Comparison of ENCODE assay signal across 1 cellular context in the genomic region with DNA sequence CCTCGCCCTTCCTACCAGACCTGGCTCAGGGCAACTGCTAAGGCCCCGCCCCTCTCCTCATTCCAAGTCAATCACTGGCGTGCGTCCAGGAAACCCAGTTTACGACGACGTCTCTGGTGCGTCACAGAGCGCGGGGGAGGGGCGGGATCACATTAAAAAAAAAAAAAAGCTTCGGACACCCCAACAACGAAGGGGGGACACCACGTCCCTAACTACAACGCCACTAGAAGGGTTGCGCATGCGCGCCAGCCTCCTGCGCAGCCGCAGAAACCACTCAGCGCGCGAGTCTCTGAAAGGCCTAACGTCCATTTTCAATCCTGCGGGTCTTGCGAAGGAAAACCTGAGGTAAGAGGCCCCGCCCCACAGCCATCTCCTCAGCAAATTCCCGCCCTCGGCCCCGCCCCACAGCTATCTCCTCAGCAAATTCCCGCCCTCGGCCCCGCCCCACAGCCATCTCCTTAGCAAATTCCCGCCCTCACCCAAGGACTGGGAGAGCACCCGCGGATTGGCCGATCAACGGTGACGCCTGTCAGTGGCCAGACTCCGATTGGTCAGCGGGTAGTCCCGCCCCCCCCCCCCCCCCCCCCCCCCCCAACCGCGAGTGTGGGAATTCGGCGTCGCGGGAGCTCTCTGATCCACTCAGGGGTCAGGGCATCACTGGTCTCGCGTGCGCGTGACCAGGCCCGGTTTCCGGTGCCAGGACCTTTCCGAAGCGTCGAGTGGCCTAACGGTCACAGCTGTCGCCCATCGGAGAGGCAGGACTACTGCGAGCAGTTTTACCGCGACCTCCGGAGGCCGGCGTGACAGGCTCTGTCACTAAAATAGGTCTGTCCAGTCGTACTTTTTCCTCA.
TF ChIP-seq lines count a peak whose summit lies in the region.

A gene with protein sequence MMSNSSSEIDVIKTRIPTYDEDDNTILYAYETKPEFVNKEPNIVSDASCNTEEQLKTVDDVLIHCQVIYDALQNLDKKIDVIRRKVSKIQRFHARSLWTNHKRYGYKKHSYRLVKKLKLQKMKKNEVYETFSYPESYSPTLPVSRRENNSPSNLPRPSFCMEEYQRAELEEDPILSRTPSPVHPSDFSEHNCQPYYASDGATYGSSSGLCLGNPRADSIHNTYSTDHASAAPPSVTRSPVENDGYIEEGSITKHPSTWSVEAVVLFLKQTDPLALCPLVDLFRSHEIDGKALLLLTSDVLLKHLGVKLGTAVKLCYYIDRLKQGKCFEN (plus strand): TSS at position 638 of the 851 bp plus-strand sequence. CDS start 6,694 bp downstream, outside the sequence.

TF ChIP-seq in HepG2, 621 proteins besides CTCF, POLR2A, EP300 and RAD21 (continued from another document and continues in another):
- TF ChIP-seq, protein P1, sequence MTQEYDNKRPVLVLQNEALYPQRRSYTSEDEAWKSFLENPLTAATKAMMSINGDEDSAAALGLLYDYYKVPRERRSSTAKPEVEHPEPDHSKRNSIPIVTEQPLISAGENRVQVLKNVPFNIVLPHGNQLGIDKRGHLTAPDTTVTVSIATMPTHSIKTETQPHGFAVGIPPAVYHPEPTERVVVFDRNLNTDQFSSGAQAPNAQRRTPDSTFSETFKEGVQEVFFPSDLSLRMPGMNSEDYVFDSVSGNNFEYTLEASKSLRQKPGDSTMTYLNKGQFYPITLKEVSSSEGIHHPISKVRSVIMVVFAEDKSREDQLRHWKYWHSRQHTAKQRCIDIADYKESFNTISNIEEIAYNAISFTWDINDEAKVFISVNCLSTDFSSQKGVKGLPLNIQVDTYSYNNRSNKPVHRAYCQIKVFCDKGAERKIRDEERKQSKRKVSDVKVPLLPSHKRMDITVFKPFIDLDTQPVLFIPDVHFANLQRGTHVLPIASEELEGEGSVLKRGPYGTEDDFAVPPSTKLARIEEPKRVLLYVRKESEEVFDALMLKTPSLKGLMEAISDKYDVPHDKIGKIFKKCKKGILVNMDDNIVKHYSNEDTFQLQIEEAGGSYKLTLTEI (CRISPR knock-in tag; conservative IDR thresholded peaks at IDR 0.05): no peak
- TF ChIP-seq ZSCAN21 (CRISPR knock-in tag; IDR thresholded peaks at IDR 0.05; ENCODE audit: borderline replicate concordance) (no peak), SP2 (CRISPR knock-in tag; IDR thresholded peaks at IDR 0.05) (peak; percentile 55; the same call in 1 of the 2 replicates), ZNF10 (CRISPR knock-in tag; IDR thresholded peaks at IDR 0.05; ENCODE audit: borderline replicate concordance, low read depth) (no peak), SAP130 (CRISPR knock-in tag; IDR thresholded peaks at IDR 0.05; ENCODE audit: low read depth) (peak; percentile 46; the same call in 1 of the 2 replicates), BRCA1 (CRISPR knock-in tag; IDR thresholded peaks at IDR 0.05) (no peak), HDAC6 (IDR thresholded peaks at IDR 0.05; ENCODE audit: low read depth, low read length) (no peak), ATRX (CRISPR knock-in tag; IDR thresholded peaks at IDR 0.05; ENCODE audit: borderline replicate concordance) (no peak), MYC (CRISPR knock-in tag; IDR thresholded peaks at IDR 0.05; ENCODE audit: borderline replicate concordance) (no peak), ZNF547 (CRISPR knock-in tag; IDR thresholded peaks at IDR 0.05) (no peak), ZNF644 (CRISPR knock-in tag; IDR thresholded peaks at IDR 0.05; ENCODE audit: low read depth) (no peak), ELF4 (CRISPR knock-in tag; IDR thresholded peaks at IDR 0.05; ENCODE audit: borderline replicate concordance) (no peak), MAFF (IDR thresholded peaks at IDR 0.05; ENCODE audit: low read depth, low read length) (no peak), NR2F2 (IDR thresholded peaks at IDR 0.05; ENCODE audit: borderline replicate concordance, low read depth) (no peak), KDM3A (CRISPR knock-in tag; IDR thresholded peaks at IDR 0.05; ENCODE audit: low read depth) (no peak), ZNF772 (CRISPR knock-in tag; IDR thresholded peaks at IDR 0.05) (no peak), GTF3A (CRISPR knock-in tag; conservative IDR thresholded peaks at IDR 0.05) (no peak), CENPX (CRISPR knock-in tag; IDR thresholded peaks at IDR 0.05) (no peak), ZNF331 (CRISPR knock-in tag; IDR thresholded peaks at IDR 0.05) (no peak), HNRNPH1 (optimal IDR thresholded peaks at IDR 0.05; ENCODE audit: low read depth, low read length) (no peak), GABPB1 (CRISPR knock-in tag; IDR thresholded peaks at IDR 0.05) (peak; percentile 54), YY1 (IDR thresholded peaks at IDR 0.05; ENCODE audit: insufficient read depth, insufficient replicate concordance, low read depth, low read length) (peak; percentile 63), SP1 (IDR thresholded peaks at IDR 0.05) (no peak), SP1 (CRISPR knock-in tag; IDR thresholded peaks at IDR 0.05) (no peak), CBX5 (CRISPR knock-in tag; IDR thresholded peaks at IDR 0.05; ENCODE audit: borderline replicate concordance) (no peak), PHF8 (CRISPR knock-in tag; IDR thresholded peaks at IDR 0.05) (0 out of 2 replicates have a peak, but pooled peaks have one; percentile 38), SALL1 (CRISPR knock-in tag; IDR thresholded peaks at IDR 0.05) (peak; percentile 42; the same call in 1 of the 2 replicates)
- TF ChIP-seq, protein P2, sequence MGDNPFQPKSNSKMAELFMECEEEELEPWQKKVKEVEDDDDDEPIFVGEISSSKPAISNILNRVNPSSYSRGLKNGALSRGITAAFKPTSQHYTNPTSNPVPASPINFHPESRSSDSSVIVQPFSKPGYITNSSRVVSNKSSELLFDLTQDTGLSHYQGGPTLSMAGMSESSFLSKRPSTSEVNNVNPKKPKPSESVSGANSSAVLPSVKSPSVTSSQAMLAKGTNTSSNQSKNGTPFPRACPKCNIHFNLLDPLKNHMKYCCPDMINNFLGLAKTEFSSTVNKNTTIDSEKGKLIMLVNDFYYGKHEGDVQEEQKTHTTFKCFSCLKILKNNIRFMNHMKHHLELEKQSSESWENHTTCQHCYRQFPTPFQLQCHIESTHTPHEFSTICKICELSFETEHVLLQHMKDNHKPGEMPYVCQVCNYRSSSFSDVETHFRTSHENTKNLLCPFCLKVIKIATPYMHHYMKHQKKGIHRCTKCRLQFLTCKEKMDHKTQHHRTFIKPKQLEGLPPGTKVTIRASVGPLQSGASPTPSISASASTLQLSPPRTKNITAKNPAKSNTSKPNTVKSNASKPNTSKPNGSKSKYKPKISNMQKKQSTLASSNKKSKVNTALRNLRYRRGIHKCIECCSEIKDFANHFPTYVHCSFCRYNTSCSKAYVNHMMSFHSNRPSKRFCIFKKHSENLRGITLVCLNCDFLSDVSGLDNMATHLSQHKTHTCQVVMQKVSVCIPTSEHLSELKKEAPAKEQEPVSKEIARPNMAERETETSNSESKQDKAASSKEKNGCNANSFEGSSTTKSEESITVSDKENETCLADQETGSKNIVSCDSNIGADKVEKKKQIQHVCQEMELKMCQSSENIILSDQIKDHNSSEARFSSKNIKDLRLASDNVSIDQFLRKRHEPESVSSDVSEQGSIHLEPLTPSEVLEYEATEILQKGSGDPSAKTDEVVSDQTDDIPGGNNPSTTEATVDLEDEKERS (CRISPR knock-in tag; IDR thresholded peaks at IDR 0.05): no peak
- TF ChIP-seq, protein P3, sequence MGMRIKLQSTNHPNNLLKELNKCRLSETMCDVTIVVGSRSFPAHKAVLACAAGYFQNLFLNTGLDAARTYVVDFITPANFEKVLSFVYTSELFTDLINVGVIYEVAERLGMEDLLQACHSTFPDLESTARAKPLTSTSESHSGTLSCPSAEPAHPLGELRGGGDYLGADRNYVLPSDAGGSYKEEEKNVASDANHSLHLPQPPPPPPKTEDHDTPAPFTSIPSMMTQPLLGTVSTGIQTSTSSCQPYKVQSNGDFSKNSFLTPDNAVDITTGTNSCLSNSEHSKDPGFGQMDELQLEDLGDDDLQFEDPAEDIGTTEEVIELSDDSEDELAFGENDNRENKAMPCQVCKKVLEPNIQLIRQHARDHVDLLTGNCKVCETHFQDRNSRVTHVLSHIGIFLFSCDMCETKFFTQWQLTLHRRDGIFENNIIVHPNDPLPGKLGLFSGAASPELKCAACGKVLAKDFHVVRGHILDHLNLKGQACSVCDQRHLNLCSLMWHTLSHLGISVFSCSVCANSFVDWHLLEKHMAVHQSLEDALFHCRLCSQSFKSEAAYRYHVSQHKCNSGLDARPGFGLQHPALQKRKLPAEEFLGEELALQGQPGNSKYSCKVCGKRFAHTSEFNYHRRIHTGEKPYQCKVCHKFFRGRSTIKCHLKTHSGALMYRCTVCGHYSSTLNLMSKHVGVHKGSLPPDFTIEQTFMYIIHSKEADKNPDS (CRISPR knock-in tag; IDR thresholded peaks at IDR 0.05): no peak
- TF ChIP-seq, protein P4, sequence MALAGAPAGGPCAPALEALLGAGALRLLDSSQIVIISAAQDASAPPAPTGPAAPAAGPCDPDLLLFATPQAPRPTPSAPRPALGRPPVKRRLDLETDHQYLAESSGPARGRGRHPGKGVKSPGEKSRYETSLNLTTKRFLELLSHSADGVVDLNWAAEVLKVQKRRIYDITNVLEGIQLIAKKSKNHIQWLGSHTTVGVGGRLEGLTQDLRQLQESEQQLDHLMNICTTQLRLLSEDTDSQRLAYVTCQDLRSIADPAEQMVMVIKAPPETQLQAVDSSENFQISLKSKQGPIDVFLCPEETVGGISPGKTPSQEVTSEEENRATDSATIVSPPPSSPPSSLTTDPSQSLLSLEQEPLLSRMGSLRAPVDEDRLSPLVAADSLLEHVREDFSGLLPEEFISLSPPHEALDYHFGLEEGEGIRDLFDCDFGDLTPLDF (CRISPR knock-in tag; IDR thresholded peaks at IDR 0.05): no peak
- TF ChIP-seq, protein P5, sequence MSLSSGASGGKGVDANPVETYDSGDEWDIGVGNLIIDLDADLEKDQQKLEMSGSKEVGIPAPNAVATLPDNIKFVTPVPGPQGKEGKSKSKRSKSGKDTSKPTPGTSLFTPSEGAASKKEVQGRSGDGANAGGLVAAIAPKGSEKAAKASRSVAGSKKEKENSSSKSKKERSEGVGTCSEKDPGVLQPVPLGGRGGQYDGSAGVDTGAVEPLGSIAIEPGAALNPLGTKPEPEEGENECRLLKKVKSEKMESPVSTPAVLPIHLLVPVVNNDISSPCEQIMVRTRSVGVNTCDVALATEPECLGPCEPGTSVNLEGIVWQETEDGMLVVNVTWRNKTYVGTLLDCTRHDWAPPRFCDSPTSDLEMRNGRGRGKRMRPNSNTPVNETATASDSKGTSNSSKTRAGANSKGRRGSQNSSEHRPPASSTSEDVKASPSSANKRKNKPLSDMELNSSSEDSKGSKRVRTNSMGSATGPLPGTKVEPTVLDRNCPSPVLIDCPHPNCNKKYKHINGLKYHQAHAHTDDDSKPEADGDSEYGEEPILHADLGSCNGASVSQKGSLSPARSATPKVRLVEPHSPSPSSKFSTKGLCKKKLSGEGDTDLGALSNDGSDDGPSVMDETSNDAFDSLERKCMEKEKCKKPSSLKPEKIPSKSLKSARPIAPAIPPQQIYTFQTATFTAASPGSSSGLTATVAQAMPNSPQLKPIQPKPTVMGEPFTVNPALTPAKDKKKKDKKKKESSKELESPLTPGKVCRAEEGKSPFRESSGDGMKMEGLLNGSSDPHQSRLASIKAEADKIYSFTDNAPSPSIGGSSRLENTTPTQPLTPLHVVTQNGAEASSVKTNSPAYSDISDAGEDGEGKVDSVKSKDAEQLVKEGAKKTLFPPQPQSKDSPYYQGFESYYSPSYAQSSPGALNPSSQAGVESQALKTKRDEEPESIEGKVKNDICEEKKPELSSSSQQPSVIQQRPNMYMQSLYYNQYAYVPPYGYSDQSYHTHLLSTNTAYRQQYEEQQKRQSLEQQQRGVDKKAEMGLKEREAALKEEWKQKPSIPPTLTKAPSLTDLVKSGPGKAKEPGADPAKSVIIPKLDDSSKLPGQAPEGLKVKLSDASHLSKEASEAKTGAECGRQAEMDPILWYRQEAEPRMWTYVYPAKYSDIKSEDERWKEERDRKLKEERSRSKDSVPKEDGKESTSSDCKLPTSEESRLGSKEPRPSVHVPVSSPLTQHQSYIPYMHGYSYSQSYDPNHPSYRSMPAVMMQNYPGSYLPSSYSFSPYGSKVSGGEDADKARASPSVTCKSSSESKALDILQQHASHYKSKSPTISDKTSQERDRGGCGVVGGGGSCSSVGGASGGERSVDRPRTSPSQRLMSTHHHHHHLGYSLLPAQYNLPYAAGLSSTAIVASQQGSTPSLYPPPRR (CRISPR knock-in tag; IDR thresholded peaks at IDR 0.05; ENCODE audit: borderline replicate concordance): no peak
- TF ChIP-seq, protein P6, sequence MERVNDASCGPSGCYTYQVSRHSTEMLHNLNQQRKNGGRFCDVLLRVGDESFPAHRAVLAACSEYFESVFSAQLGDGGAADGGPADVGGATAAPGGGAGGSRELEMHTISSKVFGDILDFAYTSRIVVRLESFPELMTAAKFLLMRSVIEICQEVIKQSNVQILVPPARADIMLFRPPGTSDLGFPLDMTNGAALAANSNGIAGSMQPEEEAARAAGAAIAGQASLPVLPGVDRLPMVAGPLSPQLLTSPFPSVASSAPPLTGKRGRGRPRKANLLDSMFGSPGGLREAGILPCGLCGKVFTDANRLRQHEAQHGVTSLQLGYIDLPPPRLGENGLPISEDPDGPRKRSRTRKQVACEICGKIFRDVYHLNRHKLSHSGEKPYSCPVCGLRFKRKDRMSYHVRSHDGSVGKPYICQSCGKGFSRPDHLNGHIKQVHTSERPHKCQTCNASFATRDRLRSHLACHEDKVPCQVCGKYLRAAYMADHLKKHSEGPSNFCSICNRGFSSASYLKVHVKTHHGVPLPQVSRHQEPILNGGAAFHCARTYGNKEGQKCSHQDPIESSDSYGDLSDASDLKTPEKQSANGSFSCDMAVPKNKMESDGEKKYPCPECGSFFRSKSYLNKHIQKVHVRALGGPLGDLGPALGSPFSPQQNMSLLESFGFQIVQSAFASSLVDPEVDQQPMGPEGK (CRISPR knock-in tag; IDR thresholded peaks at IDR 0.05): peak; percentile 82
- TF ChIP-seq, protein P7, sequence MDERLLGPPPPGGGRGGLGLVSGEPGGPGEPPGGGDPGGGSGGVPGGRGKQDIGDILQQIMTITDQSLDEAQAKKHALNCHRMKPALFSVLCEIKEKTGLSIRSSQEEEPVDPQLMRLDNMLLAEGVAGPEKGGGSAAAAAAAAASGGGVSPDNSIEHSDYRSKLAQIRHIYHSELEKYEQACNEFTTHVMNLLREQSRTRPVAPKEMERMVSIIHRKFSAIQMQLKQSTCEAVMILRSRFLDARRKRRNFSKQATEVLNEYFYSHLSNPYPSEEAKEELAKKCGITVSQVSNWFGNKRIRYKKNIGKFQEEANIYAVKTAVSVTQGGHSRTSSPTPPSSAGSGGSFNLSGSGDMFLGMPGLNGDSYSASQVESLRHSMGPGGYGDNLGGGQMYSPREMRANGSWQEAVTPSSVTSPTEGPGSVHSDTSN (CRISPR knock-in tag; IDR thresholded peaks at IDR 0.05): no peak
- TF ChIP-seq, protein P8, sequence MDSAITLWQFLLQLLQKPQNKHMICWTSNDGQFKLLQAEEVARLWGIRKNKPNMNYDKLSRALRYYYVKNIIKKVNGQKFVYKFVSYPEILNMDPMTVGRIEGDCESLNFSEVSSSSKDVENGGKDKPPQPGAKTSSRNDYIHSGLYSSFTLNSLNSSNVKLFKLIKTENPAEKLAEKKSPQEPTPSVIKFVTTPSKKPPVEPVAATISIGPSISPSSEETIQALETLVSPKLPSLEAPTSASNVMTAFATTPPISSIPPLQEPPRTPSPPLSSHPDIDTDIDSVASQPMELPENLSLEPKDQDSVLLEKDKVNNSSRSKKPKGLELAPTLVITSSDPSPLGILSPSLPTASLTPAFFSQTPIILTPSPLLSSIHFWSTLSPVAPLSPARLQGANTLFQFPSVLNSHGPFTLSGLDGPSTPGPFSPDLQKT (CRISPR knock-in tag; IDR thresholded peaks at IDR 0.05; ENCODE audit: borderline replicate concordance): no peak
- TF ChIP-seq, protein P9, sequence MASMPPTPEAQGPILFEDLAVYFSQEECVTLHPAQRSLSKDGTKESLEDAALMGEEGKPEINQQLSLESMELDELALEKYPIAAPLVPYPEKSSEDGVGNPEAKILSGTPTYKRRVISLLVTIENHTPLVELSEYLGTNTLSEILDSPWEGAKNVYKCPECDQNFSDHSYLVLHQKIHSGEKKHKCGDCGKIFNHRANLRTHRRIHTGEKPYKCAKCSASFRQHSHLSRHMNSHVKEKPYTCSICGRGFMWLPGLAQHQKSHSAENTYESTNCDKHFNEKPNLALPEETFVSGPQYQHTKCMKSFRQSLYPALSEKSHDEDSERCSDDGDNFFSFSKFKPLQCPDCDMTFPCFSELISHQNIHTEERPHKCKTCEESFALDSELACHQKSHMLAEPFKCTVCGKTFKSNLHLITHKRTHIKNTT (CRISPR knock-in tag; IDR thresholded peaks at IDR 0.05): no peak
